ENCODE assay signal across 30 cellular contexts in the genomic region with DNA sequence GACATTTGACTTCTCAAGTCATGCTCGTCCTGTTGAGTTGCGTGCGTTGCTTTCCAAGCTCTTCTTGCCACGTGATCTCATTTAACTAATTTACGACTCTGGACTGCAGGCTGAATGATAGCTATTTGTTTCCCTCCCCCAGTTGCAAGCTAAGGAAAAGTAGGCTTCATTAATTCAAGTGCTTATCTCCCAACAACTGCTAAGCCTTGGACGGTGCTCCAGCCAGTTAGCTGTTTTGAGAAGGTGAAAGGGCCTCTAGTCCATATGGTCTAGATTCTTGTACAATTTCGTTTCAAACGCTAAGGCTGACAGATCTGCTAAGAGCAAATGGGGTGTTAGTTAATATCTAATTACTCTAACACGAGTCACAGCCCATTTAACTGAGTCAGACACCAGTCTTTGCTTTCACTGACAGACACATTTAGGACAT. TPM values are rescaled to one million over a fixed set of nuclear protein-coding genes. Genes with fewer than 3 reads are reported as not detected.
DNase-seq lines count a peak whose midpoint lies in the region; ATAC-seq and TF ChIP-seq lines count a peak whose summit lies in the region.
"Had no signal": no experiment of that assay in that cellular context is flagged by ENCODE, and none has a peak within 500 bp of the region (broad histone marks: within the 10 kb centered on the region; RNA-seq: fewer than 3 reads in every experiment).

No MANE protein-coding gene starts in this region.

- intact Hi-C loops in Right ventricle myocardium inferior (cut with DNase I): no loop called here

- DNase-seq in AG10803 (ENCODE audit: low read depth) (peak; percentile 18), HFFc6 (no peak), amniotic epithelial cell (ENCODE audit: low read depth) (peak; percentile 61), kidney glomerular epithelial cell (lab: John Stamatoyannopoulos, UW) (peak; percentile 58), Right ventricle myocardium inferior (ENCODE audit: missing footprints) (no peak), SK-N-DZ (ENCODE audit: low spot score) (no peak)
- no peak for DNase-seq in NK-92 treated with Interleukin-12 subunit alpha and Interleukin-12 subunit beta, amount 100 ng/mL, for 24 hours (lab: John Stamatoyannopoulos, UW)
- DNase-seq: activated naive CD4-positive, alpha-beta T cell treated with Interleukin-2 at 50 U/mL for 16 hours; activated T-cell treated with anti-CD3 and anti-CD28 coated beads, Interleukin-2, amount 50 U/mL, for 48 hours; amniotic stem cell; BE2C; DND-41; MV-4-11; naive thymus-derived CD8-positive, alpha-beta T cell; NCI-H187; pancreas; Peyer's patch; right cardiac atrium; stimulated activated CD4-positive, alpha-beta T cell treated with anti-CD3 and anti-CD28 coated beads, Interleukin-4, amount 100 ng/mL, for 4 hours; stimulated activated naive CD4-positive, alpha-beta T cell; T-helper 1 cell had no signal

- TF ChIP-seq CTCF in AG10803 (conservative IDR thresholded peaks at IDR 0.05; ENCODE audit: low read length) (no peak), HFFc6 (IDR thresholded peaks at IDR 0.05) (no peak)

- peaks cover 27% of the 10 kb centered on the region for H3K36me3 Mint-ChIP-seq in HFFc6 (ENCODE audit: low read depth)

- peak overlapping the region; percentile 94 for H3K27ac Mint-ChIP-seq in HFFc6

- peaks cover 54% of the 10 kb centered on the region for H3K4me1 Mint-ChIP-seq in HFFc6 (ENCODE audit: low read depth)
- H3K4me1 Mint-ChIP-seq: naive thymus-derived CD8-positive, alpha-beta T cell had no signal

- H3K4me3 Mint-ChIP-seq in HFFc6: peak overlapping the region; percentile 15; the same call in 1 of the 2 replicates
- H3K4me3 Mint-ChIP-seq: naive thymus-derived CD8-positive, alpha-beta T cell had no signal

- no peak overlapping the region for H3K4me3 ChIP-seq in AG10803 (ENCODE audit: low read length)
- H3K4me3 ChIP-seq: A549, pancreas, Peyer's patch, SJSA1 had no signal

- H3K27me3 Mint-ChIP-seq in HFFc6 (ENCODE audit: insufficient read depth): peaks cover 4% of the 10 kb centered on the region; the same call in 1 of the 2 replicates
- H3K27me3 Mint-ChIP-seq: naive thymus-derived CD8-positive, alpha-beta T cell had no signal

- H3K9me3 Mint-ChIP-seq in HFFc6: no peaks in the 10 kb centered on the region
- H3K9me3 Mint-ChIP-seq: naive thymus-derived CD8-positive, alpha-beta T cell had no signal

- ATAC-seq in Right ventricle myocardium inferior: no peak
- ATAC-seq in HG02798 (IDR thresholded peaks at IDR 0.05; ENCODE audit: poor library complexity, unreplicated experiment): no peak
- ATAC-seq: A549; naive thymus-derived CD8-positive, alpha-beta T cell; right cardiac atrium had no signal

RNA-seq across cellular contexts. Expression of a gene that starts 21.1 kb away (rescaled TPM):
- not detected for total RNA-seq in HFFc6 (2021; fragmentation: NEBNext Ultra II Directional; extraction: Animal tissue kit (Norgen Biotek cat#: 25700))
- not detected for total RNA-seq in Right ventricle myocardium inferior
- not detected in 2 replicates for polyA plus RNA-seq in SK-N-DZ (2014; cell fraction: cytosol; rRNA removed)
- polyA plus RNA-seq in SK-N-DZ (2014; cell fraction: nucleus; rRNA removed): not detected in 2 replicates
- total RNA-seq: activated CD8-positive, alpha-beta memory T cell treated with anti-CD3 and anti-CD28 coated beads for 36 hours; cardiac septum; fibroblast of lung; glomerular endothelial cell; H4; mesenteric fat pad; naive thymus-derived CD8-positive, alpha-beta T cell; pancreas; Peyer's patch; right cardiac atrium had no signal
- polyA plus RNA-seq: A549, fibroblast of lung, right cardiac atrium had no signal

Comparison
In these comparisons a context has a peak if more than half of its experiments do, and no peak if none do; other contexts are left out.
1. DNase-seq: peak in AG10803 (single experiment), amniotic epithelial cell (single experiment) and kidney glomerular epithelial cell (single experiment); none in HFFc6 (single experiment), Right ventricle myocardium inferior (single experiment), NK-92 treated with Interleukin-12 subunit alpha and Interleukin-12 subunit beta, amount 100 ng/mL, for 24 hours (single experiment) and SK-N-DZ (single experiment).